ENCODE assay signal across 22 cellular contexts in the genomic region with DNA sequence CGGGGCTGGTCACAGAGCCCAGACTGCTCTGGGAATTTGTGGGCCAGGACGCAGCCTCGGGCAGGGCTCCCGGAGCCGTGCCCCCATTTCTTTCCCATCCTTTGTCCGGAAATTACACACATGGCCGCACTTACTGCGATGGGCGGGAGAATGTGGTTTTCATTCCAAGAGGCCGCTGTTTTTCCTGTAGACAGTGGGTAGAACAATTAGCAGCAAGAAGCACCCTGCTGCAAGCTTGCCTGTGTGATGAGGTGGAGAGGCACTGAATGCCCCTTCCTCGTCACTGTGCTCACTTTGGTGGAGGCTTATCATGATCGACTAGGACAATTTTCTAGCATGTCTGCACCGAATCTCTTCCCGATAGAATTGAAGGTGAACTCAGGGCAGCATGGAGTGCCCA.
DNase-seq lines count a peak whose midpoint lies in the region; ATAC-seq, FAIRE-seq and TF ChIP-seq lines count a peak whose summit lies in the region.
"Had no signal": no experiment of that assay in that cellular context is flagged by ENCODE, and none has a peak within 500 bp of the region (broad histone marks: within the 10 kb centered on the region; RNA-seq: fewer than 3 reads in every experiment).

No MANE protein-coding gene starts in this region.

- H3K4me3 Mint-ChIP-seq in natural killer cell treated with Interleukin-12 subunit alpha and Interleukin-12 subunit beta and Interleukin-15 and Interleukin-18, amount 100 ng/mL, for 72 hours = no peak overlapping the region
- H3K4me3 Mint-ChIP-seq in natural killer cell (no peak overlapping the region), brain (peak overlapping the region in 3 of 5 experiments; percentile 40 to 56 (median 47))
- no peak overlapping the region for H3K4me3 Mint-ChIP-seq in CD4-positive, alpha-beta memory T cell
- H3K4me3 Mint-ChIP-seq: activated naive CD8-positive, alpha-beta T cell treated with anti-CD3 and anti-CD28 coated beads, Interleukin-2, amount 10 ng/mL, durations not matched to agents 7 days and 5 days; activated T-helper 17 cell treated with anti-CD3 and anti-CD28 coated beads, Interleukin-2, amount 50 U/mL, for 72 hours; immature natural killer cell; stimulated activated effector memory CD8-positive, alpha-beta T cell treated with anti-CD3 and anti-CD28 coated beads, Interleukin-12 subunit alpha, Interleukin-12 subunit beta, amount 100 ng/mL, for 72 hours had no signal

- WGBS in mesenchymal stem cell = 83% methylated on average over 14 of the region's 14 CpGs

- H3K27ac Mint-ChIP-seq in natural killer cell treated with Interleukin-12 subunit alpha and Interleukin-12 subunit beta and Interleukin-15 and Interleukin-18, amount 100 ng/mL, for 72 hours = no peak overlapping the region
- no peak overlapping the region for H3K27ac Mint-ChIP-seq in natural killer cell
- H3K27ac Mint-ChIP-seq in brain = peak overlapping the region; percentile 77 to 94 (median 89)
- no peak overlapping the region for H3K27ac Mint-ChIP-seq in CD4-positive, alpha-beta memory T cell
- H3K27ac Mint-ChIP-seq: activated naive CD8-positive, alpha-beta T cell treated with anti-CD3 and anti-CD28 coated beads, Interleukin-2, amount 10 ng/mL, durations not matched to agents 7 days and 5 days; activated T-helper 17 cell treated with anti-CD3 and anti-CD28 coated beads, Interleukin-2, amount 50 U/mL, for 72 hours; immature natural killer cell; stimulated activated effector memory CD8-positive, alpha-beta T cell treated with anti-CD3 and anti-CD28 coated beads, Interleukin-12 subunit alpha, Interleukin-12 subunit beta, amount 100 ng/mL, for 72 hours had no signal

- no peaks in the 10 kb centered on the region for H3K9me3 Mint-ChIP-seq in natural killer cell treated with Interleukin-12 subunit alpha and Interleukin-12 subunit beta and Interleukin-15 and Interleukin-18, amount 100 ng/mL, for 72 hours
- H3K9me3 Mint-ChIP-seq in natural killer cell (no peaks in the 10 kb centered on the region), brain (no peaks in the 10 kb centered on the region)
- H3K9me3 Mint-ChIP-seq in CD4-positive, alpha-beta memory T cell = peaks cover 0 to 5% (median 0%) of the 10 kb centered on the region in 8 donors
- H3K9me3 Mint-ChIP-seq: activated naive CD8-positive, alpha-beta T cell treated with anti-CD3 and anti-CD28 coated beads, Interleukin-2, amount 10 ng/mL, durations not matched to agents 7 days and 5 days; activated T-helper 17 cell treated with anti-CD3 and anti-CD28 coated beads, Interleukin-2, amount 50 U/mL, for 72 hours; immature natural killer cell; stimulated activated effector memory CD8-positive, alpha-beta T cell treated with anti-CD3 and anti-CD28 coated beads, Interleukin-12 subunit alpha, Interleukin-12 subunit beta, amount 100 ng/mL, for 72 hours had no signal

- no peak overlapping the region for H3K9ac ChIP-seq in mesenchymal stem cell (ENCODE audit: low read length)

- H2AK5ac ChIP-seq in mesenchymal stem cell (ENCODE audit: low read length, severe bottlenecking) = no peak overlapping the region

- H3K27me3 ChIP-seq in mesenchymal stem cell (ENCODE audit: control insufficient read depth in 1 of 2, insufficient read depth in 1 of 2, low read length in 2 of 2) = peaks cover 0 to 62% of the 10 kb centered on the region in 2 experiments
- H3K27me3 ChIP-seq in CD4-positive, alpha-beta memory T cell (ENCODE audit: insufficient read depth, low read length) = no peaks in the 10 kb centered on the region

- intact Hi-C loops in natural killer cell (cut with micrococcal nuclease) = no loop called here
- intact Hi-C loops in CD4-positive, alpha-beta memory T cell (cut with micrococcal nuclease) = no loop called here

- H3K27ac ChIP-seq in mesenchymal stem cell (ENCODE audit: low read length, poor library complexity, severe bottlenecking) = no peak overlapping the region
- no peak overlapping the region for H3K27ac ChIP-seq in CD4-positive, alpha-beta memory T cell (ENCODE audit: low read depth, low read length)
- H3K27ac ChIP-seq: breast epithelium had no signal

- DNase-seq in natural killer cell treated with Interleukin-12 subunit alpha and Interleukin-12 subunit beta and Interleukin-15 and Interleukin-18, amount 100 ng/mL, for 72 hours (ENCODE audit: low spot score) = peak; percentile 25
- DNase-seq in natural killer cell (no peak), mesenchymal stem cell (no peak), urothelium cell line (ENCODE audit: low spot score) (no peak)
- no peak for DNase-seq in CD4-positive, alpha-beta memory T cell
- DNase-seq: activated CD4-positive, alpha-beta T cell treated with anti-CD3 and anti-CD28 coated beads for 48 hours; activated naive CD8-positive, alpha-beta T cell treated with anti-CD3 and anti-CD28 coated beads, Interleukin-2, amount 10 ng/mL, durations not matched to agents 7 days and 5 days; dermis blood vessel endothelial cell; DMS 273 treated with DMSO at 0.1 percent for 48 hours; immature natural killer cell; NCI-H1105; NCI-H2107; NCI-H524 treated with DMSO at 0.1 percent for 48 hours; Right ventricle myocardium superior had no signal

- no peaks in the 10 kb centered on the region for H3K79me1 ChIP-seq in mesenchymal stem cell (replicated peaks; ENCODE audit: low read length, poor library complexity, severe bottlenecking)

- H4K91ac ChIP-seq in mesenchymal stem cell (ENCODE audit: low read length) = no peak overlapping the region

- no peaks in the 10 kb centered on the region for H3K36me3 Mint-ChIP-seq in natural killer cell treated with Interleukin-12 subunit alpha and Interleukin-12 subunit beta and Interleukin-15 and Interleukin-18, amount 100 ng/mL, for 72 hours
- H3K36me3 Mint-ChIP-seq in natural killer cell = no peaks in the 10 kb centered on the region
- no peaks in the 10 kb centered on the region for H3K36me3 Mint-ChIP-seq in brain
- H3K36me3 Mint-ChIP-seq in CD4-positive, alpha-beta memory T cell = no peaks in the 10 kb centered on the region
- H3K36me3 Mint-ChIP-seq: activated naive CD8-positive, alpha-beta T cell treated with anti-CD3 and anti-CD28 coated beads, Interleukin-2, amount 10 ng/mL, durations not matched to agents 7 days and 5 days; immature natural killer cell; stimulated activated effector memory CD8-positive, alpha-beta T cell treated with anti-CD3 and anti-CD28 coated beads, Interleukin-12 subunit alpha, Interleukin-12 subunit beta, amount 100 ng/mL, for 72 hours had no signal

- no peak overlapping the region for H2BK120ac ChIP-seq in mesenchymal stem cell (ENCODE audit: low read depth, low read length)

- H3K14ac ChIP-seq in mesenchymal stem cell (ENCODE audit: low read length in 2 of 2) = no peak overlapping the region

- no peaks in the 10 kb centered on the region for H3K9me3 ChIP-seq in mesenchymal stem cell (ENCODE audit: control insufficient read depth, low read length)
- H3K9me3 ChIP-seq in CD4-positive, alpha-beta memory T cell (ENCODE audit: control insufficient read depth in 1 of 2, low read length in 2 of 2) = no peaks in the 10 kb centered on the region
- H3K9me3 ChIP-seq: breast epithelium had no signal

- TF ChIP-seq CTCF in natural killer cell (IDR thresholded peaks at IDR 0.05) = no peak
- no peak for TF ChIP-seq CTCF in brain (conservative IDR thresholded peaks at IDR 0.05)

- CTCF ChIA-PET in CD4-positive, alpha-beta memory T cell (lab: Charles Lee; ENCODE audit: partially characterized antibody) = no interaction called here

- no peak overlapping the region for H3K4ac ChIP-seq in mesenchymal stem cell (ENCODE audit: low read depth in 1 of 2, low read length in 2 of 2)

- no peak overlapping the region for H3K4me3 ChIP-seq in mesenchymal stem cell (ENCODE audit: insufficient read depth in 1 of 2, low read depth in 1 of 2, low read length in 2 of 2)
- H3K4me3 ChIP-seq in CD4-positive, alpha-beta memory T cell (ENCODE audit: low read length in 2 of 2) = no peak overlapping the region
- H3K4me3 ChIP-seq: breast epithelium had no signal

- H3K23ac ChIP-seq in mesenchymal stem cell (ENCODE audit: low read length in 2 of 2) = no peak overlapping the region

- H4K8ac ChIP-seq in mesenchymal stem cell (ENCODE audit: low read length) = no peak overlapping the region

- H3K18ac ChIP-seq in mesenchymal stem cell (ENCODE audit: low read depth in 1 of 2, low read length in 2 of 2) = no peak overlapping the region

- POLR2A ChIA-PET in CD4-positive, alpha-beta memory T cell (lab: Charles Lee; ENCODE audit: partially characterized antibody) = no interaction called here

- H2BK12ac ChIP-seq in mesenchymal stem cell (ENCODE audit: low read length in 2 of 2) = no peak overlapping the region

- H2BK15ac ChIP-seq in mesenchymal stem cell (ENCODE audit: low read depth, poor library complexity, severe bottlenecking) = no peak overlapping the region

- no peak for ATAC-seq in natural killer cell treated with Interleukin-12 subunit alpha and Interleukin-12 subunit beta and Interleukin-15 and Interleukin-18, amount 100 ng/mL, for 72 hours
- ATAC-seq in natural killer cell (no peak), GM18517 (IDR thresholded peaks at IDR 0.05; ENCODE audit: unreplicated experiment) (no peak), HG03342 (IDR thresholded peaks at IDR 0.05; ENCODE audit: unreplicated experiment) (no peak)
- ATAC-seq: activated T-helper 17 cell treated with anti-CD3 and anti-CD28 coated beads, Interleukin-2, amount 50 U/mL, for 72 hours; HepG2; stimulated activated effector memory CD8-positive, alpha-beta T cell treated with anti-CD3 and anti-CD28 coated beads, Interleukin-12 subunit alpha, Interleukin-12 subunit beta, amount 100 ng/mL, for 72 hours had no signal

- peaks cover 0 to 11% of the 10 kb centered on the region in 2 donors for H3K27me3 Mint-ChIP-seq in natural killer cell treated with Interleukin-12 subunit alpha and Interleukin-12 subunit beta and Interleukin-15 and Interleukin-18, amount 100 ng/mL, for 72 hours
- H3K27me3 Mint-ChIP-seq in natural killer cell (ENCODE audit: low read depth in 2 of 2) (no peaks in the 10 kb centered on the region), brain (no peaks in the 10 kb centered on the region)
- peaks cover 2% of the 10 kb centered on the region in 2 donors for H3K27me3 Mint-ChIP-seq in CD4-positive, alpha-beta memory T cell
- H3K27me3 Mint-ChIP-seq: activated naive CD8-positive, alpha-beta T cell treated with anti-CD3 and anti-CD28 coated beads, Interleukin-2, amount 10 ng/mL, durations not matched to agents 7 days and 5 days had no signal

- no peaks in the 10 kb centered on the region for H3K36me3 ChIP-seq in mesenchymal stem cell (ENCODE audit: control insufficient read depth in 1 of 2, insufficient read depth in 2 of 2, low read depth in 1 of 2, low read length in 2 of 2)
- H3K36me3 ChIP-seq in CD4-positive, alpha-beta memory T cell (ENCODE audit: insufficient read depth, low read length) = no peaks in the 10 kb centered on the region
- H3K36me3 ChIP-seq: breast epithelium had no signal

- FAIRE-seq in urothelium cell line (lab: Jason Lieb, UNC) = peak; percentile 35
- FAIRE-seq: endothelial cell of umbilical vein, HepG2 had no signal

- no peak overlapping the region for H2AFZ ChIP-seq in mesenchymal stem cell (ENCODE audit: low read depth, low read length)

- peak overlapping the region; percentile 29 for H3K4me2 ChIP-seq in mesenchymal stem cell (ENCODE audit: low read length, poor library complexity, severe bottlenecking)

- H3K4me1 Mint-ChIP-seq in natural killer cell treated with Interleukin-12 subunit alpha and Interleukin-12 subunit beta and Interleukin-15 and Interleukin-18, amount 100 ng/mL, for 72 hours (ENCODE audit: low read depth in 2 of 2) = peaks cover 0 to 4% of the 10 kb centered on the region in 2 donors
- H3K4me1 Mint-ChIP-seq in natural killer cell (no peaks in the 10 kb centered on the region), brain (peaks cover 46% of the 10 kb centered on the region)
- H3K4me1 Mint-ChIP-seq in CD4-positive, alpha-beta memory T cell = no peaks in the 10 kb centered on the region
- H3K4me1 Mint-ChIP-seq: activated naive CD8-positive, alpha-beta T cell treated with anti-CD3 and anti-CD28 coated beads, Interleukin-2, amount 10 ng/mL, durations not matched to agents 7 days and 5 days; activated T-helper 17 cell treated with anti-CD3 and anti-CD28 coated beads, Interleukin-2, amount 50 U/mL, for 72 hours; immature natural killer cell had no signal

- H2BK5ac ChIP-seq in mesenchymal stem cell (ENCODE audit: low read depth, low read length, poor library complexity, severe bottlenecking) = no peak overlapping the region

- peaks cover 17% of the 10 kb centered on the region for H3K4me1 ChIP-seq in mesenchymal stem cell (ENCODE audit: control insufficient read depth, insufficient read depth, low read depth, low read length)
- no peaks in the 10 kb centered on the region for H3K4me1 ChIP-seq in CD4-positive, alpha-beta memory T cell (ENCODE audit: insufficient read depth, low read length)
- H3K4me1 ChIP-seq: breast epithelium had no signal

Comparison
In these comparisons a context has a peak if more than half of its experiments do, and no peak if none do; other contexts are left out.
1. H3K27ac Mint-ChIP-seq: peak in brain (5 of 5); none in natural killer cell treated with Interleukin-12 subunit alpha and Interleukin-12 subunit beta and Interleukin-15 and Interleukin-18, amount 100 ng/mL, for 72 hours (0 of 2), natural killer cell (0 of 2) and CD4-positive, alpha-beta memory T cell (0 of 7).
2. H3K4me3 Mint-ChIP-seq: peak in brain (3 of 5); none in natural killer cell treated with Interleukin-12 subunit alpha and Interleukin-12 subunit beta and Interleukin-15 and Interleukin-18, amount 100 ng/mL, for 72 hours (single experiment), natural killer cell (single experiment) and CD4-positive, alpha-beta memory T cell (0 of 8).